Comparison of ENCODE assay signal across 19 cellular contexts in the genomic region with DNA sequence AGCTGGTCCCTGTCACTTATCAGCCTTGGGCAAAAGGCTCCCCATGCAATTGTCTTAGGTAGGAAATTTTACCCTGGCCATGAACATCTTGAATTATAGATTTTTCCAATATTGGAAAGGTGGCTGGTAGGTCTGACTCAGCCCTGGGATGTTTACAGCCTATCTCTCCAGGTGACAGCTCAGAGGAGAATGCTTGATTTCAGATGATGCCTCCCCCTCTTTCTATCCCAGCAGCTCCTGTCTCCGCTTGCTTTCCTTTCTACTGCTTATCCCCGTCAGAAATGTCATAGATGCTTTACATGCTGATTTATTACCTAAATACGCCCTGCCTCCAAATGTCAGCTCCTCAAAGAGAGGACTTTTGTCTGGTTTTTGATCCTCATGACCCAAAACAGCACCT.
DNase-seq lines count a peak whose midpoint lies in the region; ATAC-seq and TF ChIP-seq lines count a peak whose summit lies in the region.
"Had no signal": no experiment of that assay in that cellular context is flagged by ENCODE, and none has a peak within 500 bp of the region (broad histone marks: within the 10 kb centered on the region; RNA-seq: fewer than 3 reads in every experiment).

No MANE protein-coding gene starts in this region.

- POLR2A ChIA-PET in activated CD8-positive, alpha-beta T cell treated with anti-CD3 and anti-CD28 coated beads, Interleukin-2, amount 10 ng/mL, durations not matched to agents 7 days and 5 days (lab: Charles Lee) = no interaction called here
- POLR2A ChIA-PET in activated CD8-positive, alpha-beta T cell treated with anti-CD3 and anti-CD28 coated beads for 36 hours (lab: Charles Lee) = no interaction called here
- POLR2A ChIA-PET in RWPE1 (lab: Yijun Ruan, JAX; ENCODE audit: low non-redundant PET) = interaction anchor here (0.5 kb wide), 1 partner anchor 87 kb away, joined by 5 read pairs; no protein-coding TSS in a partner anchor

- no peaks in the 10 kb centered on the region for H4K20me1 ChIP-seq in smooth muscle cell (ENCODE audit: low read depth)
- H4K20me1 ChIP-seq in mammary epithelial cell (ENCODE audit: insufficient read depth, low read length) = no peaks in the 10 kb centered on the region

- H3K4me1 ChIP-seq in foreskin keratinocyte (peaks cover 11% of the 10 kb centered on the region), smooth muscle cell (ENCODE audit: low read depth) (peaks cover 13% of the 10 kb centered on the region), mammary epithelial cell (ENCODE audit: insufficient read depth, low read length) (peaks cover 6% of the 10 kb centered on the region)

- H3K9ac ChIP-seq in smooth muscle cell (ENCODE audit: low read depth) (no peak overlapping the region), mammary epithelial cell (ENCODE audit: insufficient read depth, low read length) (no peak overlapping the region)

- peaks cover 73% of the 10 kb centered on the region for H3K36me3 Mint-ChIP-seq in activated CD8-positive, alpha-beta T cell treated with anti-CD3 and anti-CD28 coated beads, Interleukin-2, amount 10 ng/mL, durations not matched to agents 7 days and 5 days (ENCODE audit: low read depth)
- H3K36me3 Mint-ChIP-seq in activated CD8-positive, alpha-beta T cell treated with anti-CD3 and anti-CD28 coated beads for 36 hours (ENCODE audit: low read depth) = peaks cover 60% of the 10 kb centered on the region

- H3F3A ChIP-seq in smooth muscle cell (ENCODE audit: low read depth) = peaks cover 21% of the 10 kb centered on the region

- ATAC-seq in activated CD8-positive, alpha-beta T cell treated with anti-CD3 and anti-CD28 coated beads, Interleukin-2, amount 10 ng/mL, durations not matched to agents 7 days and 5 days = no peak
- ATAC-seq in activated CD8-positive, alpha-beta T cell treated with anti-CD3 and anti-CD28 coated beads for 36 hours = no peak
- ATAC-seq in foreskin keratinocyte = peak; percentile 38
- ATAC-seq: GM12878, K562 had no signal

- H3K4me1 Mint-ChIP-seq in activated CD8-positive, alpha-beta T cell treated with anti-CD3 and anti-CD28 coated beads, Interleukin-2, amount 10 ng/mL, durations not matched to agents 7 days and 5 days (ENCODE audit: low read depth) = peaks cover 56% of the 10 kb centered on the region
- peaks cover 44% of the 10 kb centered on the region for H3K4me1 Mint-ChIP-seq in activated CD8-positive, alpha-beta T cell treated with anti-CD3 and anti-CD28 coated beads for 36 hours (ENCODE audit: low read depth)

- H3K27ac Mint-ChIP-seq in activated CD8-positive, alpha-beta T cell treated with anti-CD3 and anti-CD28 coated beads, Interleukin-2, amount 10 ng/mL, durations not matched to agents 7 days and 5 days = peak overlapping the region; percentile 1
- no peak overlapping the region for H3K27ac Mint-ChIP-seq in activated CD8-positive, alpha-beta T cell treated with anti-CD3 and anti-CD28 coated beads for 36 hours
- H3K27ac Mint-ChIP-seq: CD4-positive, alpha-beta T cell had no signal

- no peak overlapping the region for H3K4me2 ChIP-seq in smooth muscle cell
- H3K4me2 ChIP-seq in mammary epithelial cell (ENCODE audit: insufficient read depth, low read depth, low read length) = no peak overlapping the region

- H3K4me3 Mint-ChIP-seq in activated CD8-positive, alpha-beta T cell treated with anti-CD3 and anti-CD28 coated beads, Interleukin-2, amount 10 ng/mL, durations not matched to agents 7 days and 5 days = no peak overlapping the region
- H3K4me3 Mint-ChIP-seq in activated CD8-positive, alpha-beta T cell treated with anti-CD3 and anti-CD28 coated beads for 36 hours = no peak overlapping the region
- H3K4me3 Mint-ChIP-seq: CD4-positive, alpha-beta T cell had no signal

- H3K79me2 ChIP-seq in smooth muscle cell (ENCODE audit: low read depth) (no peaks in the 10 kb centered on the region), mammary epithelial cell (ENCODE audit: insufficient read depth, low read length) (no peaks in the 10 kb centered on the region)

- H3K27me3 Mint-ChIP-seq in activated CD8-positive, alpha-beta T cell treated with anti-CD3 and anti-CD28 coated beads, Interleukin-2, amount 10 ng/mL, durations not matched to agents 7 days and 5 days (ENCODE audit: low read depth) = no peaks in the 10 kb centered on the region
- no peaks in the 10 kb centered on the region for H3K27me3 Mint-ChIP-seq in activated CD8-positive, alpha-beta T cell treated with anti-CD3 and anti-CD28 coated beads for 36 hours
- H3K27me3 Mint-ChIP-seq: CD4-positive, alpha-beta T cell had no signal

- dilution Hi-C loops in mammary epithelial cell (cut with HindIII; ENCODE audit: low sequenced_read_pairs) = no loop called here

- no peak for DNase-seq in activated CD8-positive, alpha-beta T cell treated with anti-CD3 and anti-CD28 coated beads, Interleukin-2, amount 10 ng/mL, durations not matched to agents 7 days and 5 days
- DNase-seq in activated CD8-positive, alpha-beta T cell treated with anti-CD3 and anti-CD28 coated beads for 36 hours = no peak
- DNase-seq in RWPE1 (ENCODE audit: low spot score) (peak; percentile 50), foreskin keratinocyte (peak in 1 of 2 donors; percentile 26), smooth muscle cell (lab: John Stamatoyannopoulos, UW; ENCODE audit: unreplicated experiment) (no peak), Kasumi-1 (lab: John Stamatoyannopoulos, UW) (no peak), mammary epithelial cell (no peak), dorsolateral prefrontal cortex (no peak)
- DNase-seq: 8988T; Calu3; CD4-positive, alpha-beta T cell; EL; MV-4-11; NCI-H1930; NCI-H226; NCI-H524 treated with DMSO at 0.1 percent for 48 hours; RPMI8226 had no signal

- WGBS in smooth muscle cell (ENCODE audit: low lambda C conversion rate) = 85% methylated on average over 3 of the region's 3 CpGs
- 81% methylated on average over 3 of the region's 3 CpGs for WGBS in mammary epithelial cell (ENCODE audit: low coverage, missing lambda C conversion rate)

- peaks cover 30% of the 10 kb centered on the region for H3K27me3 ChIP-seq in foreskin keratinocyte
- no peaks in the 10 kb centered on the region for H3K27me3 ChIP-seq in smooth muscle cell (ENCODE audit: low read depth)
- no peaks in the 10 kb centered on the region for H3K27me3 ChIP-seq in mammary epithelial cell (ENCODE audit: insufficient read depth, low read length)
- peaks cover 0 to 4% (median 0%) of the 10 kb centered on the region in 45 donors for H3K27me3 ChIP-seq in dorsolateral prefrontal cortex

- H3K27ac ChIP-seq in RWPE1 (no peak overlapping the region), foreskin keratinocyte (no peak overlapping the region), smooth muscle cell (ENCODE audit: low read depth) (peak overlapping the region; percentile 23), mammary epithelial cell (ENCODE audit: insufficient read depth, low read depth, low read length) (no peak overlapping the region), dorsolateral prefrontal cortex (no peak overlapping the region)

- intact Hi-C loops in activated CD8-positive, alpha-beta T cell treated with anti-CD3 and anti-CD28 coated beads for 36 hours (cut with micrococcal nuclease) = no loop called here
- intact Hi-C loops in mammary epithelial cell (cut with micrococcal nuclease) = no loop called here
- intact Hi-C loops in dorsolateral prefrontal cortex (cut with DNase I) = no loop called here

- H2AFZ ChIP-seq in smooth muscle cell (ENCODE audit: low read depth) (no peak overlapping the region), mammary epithelial cell (ENCODE audit: low read depth, low read length) (no peak overlapping the region)

- BruUV-seq in mammary epithelial cell (replicated peaks; lab: Mats Ljungman, UMichigan) = no TSS peak

- H3K9me3 ChIP-seq in smooth muscle cell (replicated peaks; ENCODE audit: low read depth) = no peaks in the 10 kb centered on the region
- no peaks in the 10 kb centered on the region for H3K9me3 ChIP-seq in mammary epithelial cell (replicated peaks; ENCODE audit: insufficient read depth, low read length)

- in situ Hi-C loops in mammary epithelial cell (cut with MboI; ENCODE audit: low sequenced_read_pairs in 2 of 2) = no loop called here

- CTCF ChIA-PET in activated CD8-positive, alpha-beta T cell treated with anti-CD3 and anti-CD28 coated beads, Interleukin-2, amount 10 ng/mL, durations not matched to agents 7 days and 5 days (lab: Charles Lee) = interaction anchor here (1.0 kb wide), 1 partner anchor 162 kb away, joined by 3 read pairs; no protein-coding TSS in a partner anchor
- CTCF ChIA-PET in activated CD8-positive, alpha-beta T cell treated with anti-CD3 and anti-CD28 coated beads for 36 hours (lab: Charles Lee) = no interaction called here
- CTCF ChIA-PET in RWPE1 (lab: Yijun Ruan, JAX) (interaction anchor here (0.6 kb wide), 2 partner anchors 14 to 23 kb away, joined by 3 read pairs; no protein-coding TSS in a partner anchor), mammary epithelial cell (lab: Charles Lee; ENCODE audit: low non-redundant PET) (no interaction called here)

- TF ChIP-seq CTCF in activated CD8-positive, alpha-beta T cell treated with anti-CD3 and anti-CD28 coated beads for 36 hours (IDR thresholded peaks at IDR 0.05) = no peak
- no peak for TF ChIP-seq CTCF in RWPE1 (conservative IDR thresholded peaks at IDR 0.05; ENCODE audit: low read depth)
- no peak for TF ChIP-seq CTCF in foreskin keratinocyte (conservative IDR thresholded peaks at IDR 0.05)
- TF ChIP-seq CTCF in smooth muscle cell (IDR thresholded peaks at IDR 0.05; ENCODE audit: borderline replicate concordance, insufficient read depth, poor library complexity, severe bottlenecking) = no peak
- TF ChIP-seq CTCF in mammary epithelial cell (conservative IDR thresholded peaks at IDR 0.05 in 1 of 2, IDR thresholded peaks at IDR 0.05 in 1 of 2; ENCODE audit: extremely low read depth in 1 of 2, insufficient read depth in 1 of 2, low read depth in 1 of 2, low read length in 2 of 2) = no peak
- TF ChIP-seq CTCF in dorsolateral prefrontal cortex (IDR thresholded peaks at IDR 0.05 in 54 of 56, conservative IDR thresholded peaks at IDR 0.05 in 2 of 56; ENCODE audit: low read depth in 1 of 56, partially characterized antibody in 56 of 56) = no peak

- H3K4me3 ChIP-seq in smooth muscle cell (no peak overlapping the region), mammary epithelial cell (replicated peaks in 1 of 3; ENCODE audit: insufficient read depth in 1 of 3, low read depth in 2 of 3, low read length in 3 of 3) (no peak overlapping the region), dorsolateral prefrontal cortex (no peak overlapping the region)
- H3K4me3 ChIP-seq: GM12878, K562 had no signal

- H3K36me3 ChIP-seq in smooth muscle cell (ENCODE audit: low read depth) = no peaks in the 10 kb centered on the region
- no peaks in the 10 kb centered on the region for H3K36me3 ChIP-seq in mammary epithelial cell (ENCODE audit: insufficient read depth, low read length)

- H3K9me3 Mint-ChIP-seq in activated CD8-positive, alpha-beta T cell treated with anti-CD3 and anti-CD28 coated beads, Interleukin-2, amount 10 ng/mL, durations not matched to agents 7 days and 5 days (ENCODE audit: insufficient read depth) = no peaks in the 10 kb centered on the region
- no peaks in the 10 kb centered on the region for H3K9me3 Mint-ChIP-seq in activated CD8-positive, alpha-beta T cell treated with anti-CD3 and anti-CD28 coated beads for 36 hours
- H3K9me3 Mint-ChIP-seq: CD4-positive, alpha-beta T cell had no signal

Comparison
In these comparisons a context has a peak if more than half of its experiments do, and no peak if none do; other contexts are left out.
1. CTCF ChIA-PET loops: an anchor here in activated CD8-positive, alpha-beta T cell treated with anti-CD3 and anti-CD28 coated beads, Interleukin-2, amount 10 ng/mL, durations not matched to agents 7 days and 5 days (1.0 kb wide) and RWPE1 (0.6 kb wide); none called in activated CD8-positive, alpha-beta T cell treated with anti-CD3 and anti-CD28 coated beads for 36 hours and mammary epithelial cell.